12 cellular contexts compared by ENCODE assay signal in the genomic region with DNA sequence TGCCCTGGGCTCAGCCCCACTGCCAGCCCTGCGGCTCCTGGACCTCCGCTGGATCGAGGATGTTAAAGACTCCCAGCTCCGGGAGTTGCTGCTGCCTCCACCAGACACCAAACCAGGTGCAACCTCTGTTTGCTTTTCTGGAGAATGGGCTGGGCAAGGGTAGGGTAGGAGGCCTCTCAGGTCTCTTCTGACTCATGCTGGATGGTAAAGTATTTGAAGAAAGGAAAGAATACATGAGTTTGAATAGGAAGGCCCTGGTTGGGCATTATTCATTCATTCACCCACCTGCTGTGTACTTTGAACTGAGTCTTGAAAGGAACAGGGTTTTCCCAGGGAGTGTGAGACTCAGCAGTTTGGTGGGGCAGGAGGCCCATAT. TPM values are rescaled to one million over a fixed set of nuclear protein-coding genes. Genes with fewer than 3 reads are reported as not detected.
DNase-seq lines count a peak whose midpoint lies in the region; ATAC-seq and TF ChIP-seq lines count a peak whose summit lies in the region.
"Had no signal": no experiment of that assay in that cellular context is flagged by ENCODE, and none has a peak within 500 bp of the region (broad histone marks: within the 10 kb centered on the region; RNA-seq: fewer than 3 reads in every experiment).

No MANE protein-coding gene starts in this region.

- H3K9me2 ChIP-seq in OCI-LY1 (ENCODE audit: low read depth, low read length) = no peaks in the 10 kb centered on the region

- H3K4me3 ChIP-seq in OCI-LY1 (ENCODE audit: low read depth, low read length, poor library complexity, severe bottlenecking) = no peak overlapping the region
- peak overlapping the region; percentile 32 to 44 for H3K4me3 ChIP-seq in duodenal mucosa (ENCODE audit: low read depth in 1 of 2, low read length in 2 of 2)
- H3K4me3 ChIP-seq in osteoblast (ENCODE audit: insufficient read depth, low read length) = no peak overlapping the region

- H3K79me2 ChIP-seq in OCI-LY1 (ENCODE audit: insufficient read depth, low read length) (no peaks in the 10 kb centered on the region), osteoblast (ENCODE audit: insufficient read depth, low read length) (peaks cover 13% of the 10 kb centered on the region)

- peaks cover 15% of the 10 kb centered on the region for H3K36me3 Mint-ChIP-seq in T-helper 1 cell treated with Interleukin-12 subunit alpha and Interleukin-12 subunit beta and Interleukin-4 antibody, amounts not matched to agents 30 μg/mL and 1 μg/mL, for 36 hours (ENCODE audit: low read depth)

- no peak for TF ChIP-seq CTCF in OCI-LY1 (IDR thresholded peaks at IDR 0.05; ENCODE audit: low read length)
- no peak for TF ChIP-seq CTCF in osteoblast (IDR thresholded peaks at IDR 0.05; ENCODE audit: extremely low read depth, low read depth, low read length)

- H3K4me1 Mint-ChIP-seq in T-helper 1 cell treated with Interleukin-12 subunit alpha and Interleukin-12 subunit beta and Interleukin-4 antibody, amounts not matched to agents 30 μg/mL and 1 μg/mL, for 36 hours (ENCODE audit: low read depth) = peaks cover 24% of the 10 kb centered on the region

- H2AFZ ChIP-seq in OCI-LY1 (ENCODE audit: low read length) (no peak overlapping the region), osteoblast (ENCODE audit: low read length) (no peak overlapping the region)

- no peaks in the 10 kb centered on the region for H3K27me3 Mint-ChIP-seq in T-helper 1 cell treated with Interleukin-12 subunit alpha and Interleukin-12 subunit beta and Interleukin-4 antibody, amounts not matched to agents 30 μg/mL and 1 μg/mL, for 36 hours (ENCODE audit: low read depth)

- no peaks in the 10 kb centered on the region for H3K9me3 Mint-ChIP-seq in T-helper 1 cell treated with Interleukin-12 subunit alpha and Interleukin-12 subunit beta and Interleukin-4 antibody, amounts not matched to agents 30 μg/mL and 1 μg/mL, for 36 hours
- H3K9me3 Mint-ChIP-seq: brain, neural crest cell had no signal

- no peaks in the 10 kb centered on the region for H3F3A ChIP-seq in OCI-LY1 (ENCODE audit: insufficient read depth, low read length)

- DNase-seq in T-helper 1 cell (no peak), osteoblast (ENCODE audit: insufficient read length, low spot score, missing footprints) (peak; percentile 53), NOMO-1 treated with dmso at 0.1 percent for 144 hours (lab: John Stamatoyannopoulos, UW; ENCODE audit: unreplicated experiment) (no peak), cerebellum (ENCODE audit: low spot score) (no peak)
- DNase-seq: 8988T, DMS 273 treated with DMSO at 0.1 percent for 48 hours had no signal

- H4K20me1 ChIP-seq in OCI-LY1 (ENCODE audit: insufficient read depth, low read length) (no peaks in the 10 kb centered on the region), osteoblast (ENCODE audit: insufficient read depth, low read length) (peaks cover 8% of the 10 kb centered on the region)

- ATAC-seq in GM21786 (IDR thresholded peaks at IDR 0.05; ENCODE audit: unreplicated experiment) = no peak

- H3K9ac ChIP-seq in OCI-LY1 (ENCODE audit: low read length) = no peak overlapping the region; the same call in 1 of the 2 replicates
- H3K9ac ChIP-seq in duodenal mucosa (ENCODE audit: low read depth in 1 of 2, low read length in 2 of 2) = peak overlapping the region in 1 of 2 donors; percentile 28

- no peaks in the 10 kb centered on the region for H3K27me3 ChIP-seq in OCI-LY1 (ENCODE audit: insufficient read depth, low read length)
- no peaks in the 10 kb centered on the region for H3K27me3 ChIP-seq in duodenal mucosa (ENCODE audit: control insufficient read depth in 1 of 2, insufficient read depth in 2 of 2, low read length in 2 of 2)
- H3K27me3 ChIP-seq in osteoblast (ENCODE audit: insufficient read depth, low read length) = no peaks in the 10 kb centered on the region

- H3K4me2 ChIP-seq in OCI-LY1 (ENCODE audit: low read length) = peak overlapping the region; percentile 44
- no peak overlapping the region for H3K4me2 ChIP-seq in osteoblast (ENCODE audit: insufficient read depth, low read length)

- H3K27ac ChIP-seq in OCI-LY1 (ENCODE audit: low read depth, low read length, poor library complexity, severe bottlenecking) (no peak overlapping the region), duodenal mucosa (ENCODE audit: low read depth, low read length) (no peak overlapping the region), osteoblast (ENCODE audit: low read depth, low read length) (no peak overlapping the region)

- H3K4me1 ChIP-seq in OCI-LY1 (ENCODE audit: insufficient read depth, low read length, severe bottlenecking) = peaks cover 22% of the 10 kb centered on the region
- H3K4me1 ChIP-seq in duodenal mucosa (ENCODE audit: control insufficient read depth in 1 of 2, insufficient read depth in 2 of 2, low read length in 2 of 2) = peaks cover 11 to 16% of the 10 kb centered on the region in 2 donors
- peaks cover 5% of the 10 kb centered on the region for H3K4me1 ChIP-seq in osteoblast (ENCODE audit: insufficient read depth, low read length)

- H3K36me3 ChIP-seq in OCI-LY1 (ENCODE audit: insufficient read depth, low read length) = peaks cover 25% of the 10 kb centered on the region; the same call in 1 of the 2 replicates
- peaks cover 4 to 21% of the 10 kb centered on the region in 2 donors for H3K36me3 ChIP-seq in duodenal mucosa (ENCODE audit: control insufficient read depth in 1 of 2, insufficient read depth in 2 of 2, low read length in 2 of 2)
- peaks cover 27% of the 10 kb centered on the region for H3K36me3 ChIP-seq in osteoblast (ENCODE audit: insufficient read depth, low read length)

- H3K27ac Mint-ChIP-seq in T-helper 1 cell treated with Interleukin-12 subunit alpha and Interleukin-12 subunit beta and Interleukin-4 antibody, amounts not matched to agents 30 μg/mL and 1 μg/mL, for 36 hours = peak overlapping the region; percentile 23

- no peaks in the 10 kb centered on the region for H3K9me3 ChIP-seq in OCI-LY1 (ENCODE audit: low read length)
- no peaks in the 10 kb centered on the region for H3K9me3 ChIP-seq in duodenal mucosa (ENCODE audit: control insufficient read depth in 1 of 2, low read length in 2 of 2)
- no peaks in the 10 kb centered on the region for H3K9me3 ChIP-seq in osteoblast (ENCODE audit: low read depth, low read length)

- peak overlapping the region; percentile 18 for H3K4me3 Mint-ChIP-seq in T-helper 1 cell treated with Interleukin-12 subunit alpha and Interleukin-12 subunit beta and Interleukin-4 antibody, amounts not matched to agents 30 μg/mL and 1 μg/mL, for 36 hours
- H3K4me3 Mint-ChIP-seq: brain had no signal

RNA-seq across cellular contexts. Expression of a gene that starts 6.5 kb away (rescaled TPM):
- total RNA-seq in osteoblast (63.3 and 66.0 TPM in 2 replicates), cerebellum (5.4 TPM)

RNA-seq across cellular contexts. Expression of a gene that starts 15.1 kb away (rescaled TPM):
- total RNA-seq in osteoblast (2.2 and 2.9 TPM in 2 replicates), cerebellum (3.3 TPM)

RNA-seq across cellular contexts. Expression of a gene that starts 19.0 kb away (rescaled TPM):
- total RNA-seq in osteoblast (12.7 and 14.5 TPM in 2 replicates), cerebellum (32.3 TPM)

RNA-seq across cellular contexts. Expression of a gene that starts 42.6 kb away (rescaled TPM):
- total RNA-seq in osteoblast (45.6 and 47.7 TPM in 2 replicates), cerebellum (1.8 TPM)

RNA-seq across cellular contexts. Expression of a gene that starts 46.0 kb away (rescaled TPM):
- total RNA-seq in osteoblast (2.9 and 3.3 TPM in 2 replicates), cerebellum (0.36 TPM)

Comparison
In these comparisons a context has a peak if more than half of its experiments do, and no peak if none do; other contexts are left out.
1. H3K4me3 ChIP-seq: peak in duodenal mucosa (2 of 2); none in OCI-LY1 (single experiment) and osteoblast (single experiment).